32 cellular contexts compared by ENCODE assay signal in genomic region chr4:160869899-160870298, GRCh38.
DNase-seq lines count a peak whose midpoint lies in the region; ATAC-seq, FAIRE-seq and TF ChIP-seq lines count a peak whose summit lies in the region.
"Had no signal": no experiment of that assay in that cellular context is flagged by ENCODE, and none has a peak within 500 bp of the region (broad histone marks: within the 10 kb centered on the region; RNA-seq: fewer than 3 reads in every experiment).

No MANE protein-coding gene starts in this region.

- ATAC-seq in HepG2 (no peak), right lobe of liver (no peak), A549 (no peak), IMR-90 (ENCODE audit: low read depth) (no peak)
- ATAC-seq: CD8-positive, alpha-beta T cell had no signal

- no peak overlapping the region for H4K91ac ChIP-seq in IMR-90 (ENCODE audit: insufficient read depth, low read depth, low read length)

- no peaks in the 10 kb centered on the region for H4K20me1 ChIP-seq in HepG2 (ENCODE audit: insufficient read depth, low read length)
- H4K20me1 ChIP-seq in IMR-90 (ENCODE audit: insufficient read depth, low read length), result no peaks in the 10 kb centered on the region
- H4K20me1 ChIP-seq: BLaER1; BLaER1 treated with 17β-estradiol and CSF1 and Interleukin-3, amounts not matched to agents 10 nM and 100 nM had no signal

- intact Hi-C loops in HepG2 (cut with micrococcal nuclease; ENCODE audit: unreplicated experiment) (no loop called here), right lobe of liver (cut with DNase I) (no loop called here), IMR-90 (cut with micrococcal nuclease) (no loop called here), Caco-2 (cut with micrococcal nuclease; ENCODE audit: unreplicated experiment) (no loop called here)

- TF ChIP-seq EP300 in HepG2 (IDR thresholded peaks at IDR 0.05; ENCODE audit: low read depth in 2 of 2, low read length in 2 of 2) (no peak), HepG2 (CRISPR knock-in tag; IDR thresholded peaks at IDR 0.05; ENCODE audit: borderline replicate concordance) (no peak), A549 (IDR thresholded peaks at IDR 0.05) (no peak)

- H3K4me1 ChIP-seq in HepG2 (ENCODE audit: insufficient read depth, low read length) (peaks cover 14% of the 10 kb centered on the region), right lobe of liver (no peaks in the 10 kb centered on the region), A549 (no peaks in the 10 kb centered on the region), IMR-90 (ENCODE audit: control insufficient read depth, insufficient read depth, low read length) (no peaks in the 10 kb centered on the region), Caco-2 (no peaks in the 10 kb centered on the region)
- H3K4me1 ChIP-seq: BLaER1; BLaER1 treated with 17β-estradiol and CSF1 and Interleukin-3, amounts not matched to agents 10 nM and 100 nM had no signal

- no peaks in the 10 kb centered on the region for H3K27me3 ChIP-seq in HepG2 (ENCODE audit: control insufficient read depth in 1 of 2, insufficient read depth in 2 of 2, low read length in 2 of 2)
- no peaks in the 10 kb centered on the region for H3K27me3 ChIP-seq in right lobe of liver
- no peaks in the 10 kb centered on the region for H3K27me3 ChIP-seq in IMR-90 (ENCODE audit: control insufficient read depth, insufficient read depth, low read length)
- no peaks in the 10 kb centered on the region for H3K27me3 ChIP-seq in Caco-2 (replicated peaks; ENCODE audit: control insufficient read depth, insufficient read depth, low read length)
- H3K27me3 ChIP-seq: BE2C; BLaER1; BLaER1 treated with 17β-estradiol and CSF1 and Interleukin-3, amounts not matched to agents 10 nM and 100 nM had no signal

- H3K56ac ChIP-seq in IMR-90 (ENCODE audit: extremely low read depth, insufficient read depth, low read length), result no peak overlapping the region

- no peak overlapping the region for H3K4ac ChIP-seq in IMR-90 (ENCODE audit: low read depth, low read length)

- H3K9me1 ChIP-seq in IMR-90 (ENCODE audit: insufficient read depth, low read length), result no peaks in the 10 kb centered on the region

- no peak overlapping the region for H2AK9ac ChIP-seq in IMR-90 (replicated peaks; ENCODE audit: low read depth, low read length, poor library complexity)

- TF ChIP-seq RAD21 in HepG2 (CRISPR knock-in tag; IDR thresholded peaks at IDR 0.05), result no peak
- no peak for TF ChIP-seq RAD21 in A549 (conservative IDR thresholded peaks at IDR 0.05 in 1 of 2, IDR thresholded peaks at IDR 0.05 in 1 of 2)
- no peak for TF ChIP-seq RAD21 in IMR-90 (IDR thresholded peaks at IDR 0.05; ENCODE audit: low read length)

- no peaks in the 10 kb centered on the region for H3K36me3 Mint-ChIP-seq in Caco-2 (ENCODE audit: insufficient read depth, unreplicated experiment)
- H3K36me3 Mint-ChIP-seq: CD14-positive monocyte; CD4-positive, alpha-beta memory T cell; CD4-positive, CD25-positive, alpha-beta regulatory T cell; CD8-positive, alpha-beta memory T cell; CD8-positive, alpha-beta T cell had no signal

- no peak overlapping the region for H2BK20ac ChIP-seq in IMR-90 (ENCODE audit: low read depth, low read length)

- no peaks in the 10 kb centered on the region for H3K27me3 Mint-ChIP-seq in Caco-2 (ENCODE audit: insufficient read depth, unreplicated experiment)
- H3K27me3 Mint-ChIP-seq: B cell; CD4-positive, alpha-beta memory T cell; CD4-positive, alpha-beta T cell; CD4-positive, CD25-positive, alpha-beta regulatory T cell; CD8-positive, alpha-beta memory T cell had no signal

- H3K14ac ChIP-seq in IMR-90 (replicated peaks; ENCODE audit: low read depth, low read length), result no peak overlapping the region

- POLR2A ChIA-PET in HepG2 (lab: Yijun Ruan, JAX) (no interaction called here), A549 (lab: Yijun Ruan, JAX) (no interaction called here), IMR-90 (lab: Charles Lee; ENCODE audit: unreplicated experiment) (no interaction called here), Caco-2 (lab: Charles Lee) (no interaction called here), RWPE1 (lab: Yijun Ruan, JAX; ENCODE audit: low non-redundant PET) (no interaction called here)

- BruUV-seq in HepG2 (replicated peaks; lab: Mats Ljungman, UMichigan) (no TSS peak), IMR-90 (replicated peaks; lab: Mats Ljungman, UMichigan) (no TSS peak), Caco-2 (replicated peaks; lab: Mats Ljungman, UMichigan) (no TSS peak)

- H4K5ac ChIP-seq in IMR-90 (ENCODE audit: low read depth, low read length), result no peak overlapping the region

- H3K9ac ChIP-seq in HepG2 (ENCODE audit: insufficient read depth, low read depth, low read length) (no peak overlapping the region), IMR-90 (ENCODE audit: low read depth, low read length) (no peak overlapping the region)
- H3K9ac ChIP-seq: BLaER1; BLaER1 treated with 17β-estradiol and CSF1 and Interleukin-3, amounts not matched to agents 10 nM and 100 nM had no signal

- dilution Hi-C loops in IMR-90 (cut with HindIII; ENCODE audit: low sequenced_read_pairs, unreplicated experiment), result no loop called here

- no peak for TF ChIP-seq CTCF in HepG2 (CRISPR knock-in tag; IDR thresholded peaks at IDR 0.05)
- TF ChIP-seq CTCF in right lobe of liver (IDR thresholded peaks at IDR 0.05), result no peak
- no peak for TF ChIP-seq CTCF in A549 (IDR thresholded peaks at IDR 0.05)
- TF ChIP-seq CTCF in IMR-90 (conservative IDR thresholded peaks at IDR 0.05; ENCODE audit: low read depth, low read length), result no peak
- no peak for TF ChIP-seq CTCF in Caco-2 (IDR thresholded peaks at IDR 0.05; ENCODE audit: insufficient read depth in 1 of 2, low read depth in 1 of 2, low read length in 1 of 2, severe bottlenecking in 1 of 2, unreplicated experiment in 1 of 2)
- no peak for TF ChIP-seq CTCF in RWPE1 (conservative IDR thresholded peaks at IDR 0.05; ENCODE audit: low read depth)

- in situ Hi-C loops in HepG2 (cut with HindIII; ENCODE audit: extremely low pct_ligation_motif_present, low pct_unique_long_range_greater_than_20kb), result no loop called here
- in situ Hi-C loops in IMR-90 (cut with MboI; ENCODE audit: low sequenced_read_pairs), result no loop called here

- H3K23ac ChIP-seq in IMR-90 (ENCODE audit: low read depth, low read length), result no peak overlapping the region

- H3K4me3 ChIP-seq in HepG2 (replicated peaks in 1 of 3; ENCODE audit: insufficient read depth in 1 of 3, low read depth in 2 of 3, low read length in 3 of 3), result no peak overlapping the region
- no peak overlapping the region for H3K4me3 ChIP-seq in right lobe of liver
- no peak overlapping the region for H3K4me3 ChIP-seq in A549
- H3K4me3 ChIP-seq in IMR-90 (ENCODE audit: insufficient read depth, low read depth, low read length), result no peak overlapping the region
- H3K4me3 ChIP-seq in Caco-2 (ENCODE audit: low read depth, low read length), result no peak overlapping the region
- H3K4me3 ChIP-seq: BLaER1; BLaER1 treated with 17β-estradiol and CSF1 and Interleukin-3, amounts not matched to agents 10 nM and 100 nM had no signal

- H2AFZ ChIP-seq in HepG2 (ENCODE audit: low read length) (no peak overlapping the region), IMR-90 (replicated peaks; ENCODE audit: low read length, poor library complexity) (no peak overlapping the region)

- no peak overlapping the region for H2AK5ac ChIP-seq in IMR-90 (ENCODE audit: low read depth, low read length)

- no peak overlapping the region for H3K27ac ChIP-seq in HepG2 (ENCODE audit: extremely low read length, insufficient read depth, low read length)
- H3K27ac ChIP-seq in right lobe of liver, result no peak overlapping the region
- no peak overlapping the region for H3K27ac ChIP-seq in A549
- no peak overlapping the region for H3K27ac ChIP-seq in IMR-90 (ENCODE audit: insufficient read depth, low read length)
- H3K27ac ChIP-seq in RWPE1, result no peak overlapping the region
- H3K27ac ChIP-seq: 22Rv1; BLaER1; BLaER1 treated with 17β-estradiol and CSF1 and Interleukin-3, amounts not matched to agents 10 nM and 100 nM; C4-2B had no signal

- FAIRE-seq in HepG2 (lab: Jason Lieb, UNC) (no peak), A549 (lab: Jason Lieb, UNC) (no peak)
- FAIRE-seq: D721Med had no signal

- H3K4me2 ChIP-seq in HepG2 (ENCODE audit: low read depth, low read length) (no peak overlapping the region), A549 (no peak overlapping the region), IMR-90 (ENCODE audit: low read depth, low read length) (no peak overlapping the region)
- H3K4me2 ChIP-seq: BLaER1; BLaER1 treated with 17β-estradiol and CSF1 and Interleukin-3, amounts not matched to agents 10 nM and 100 nM had no signal

- CTCF ChIA-PET in HepG2 (lab: Yijun Ruan, JAX; ENCODE audit: low intra/inter-chr PET ratio, low total read pairs), result no interaction called here
- CTCF ChIA-PET in A549 (lab: Yijun Ruan, JAX), result no interaction called here
- CTCF ChIA-PET in IMR-90 (lab: Yijun Ruan, JAX), result no interaction called here
- CTCF ChIA-PET in Caco-2 (lab: Charles Lee), result no interaction called here
- CTCF ChIA-PET in RWPE1 (lab: Yijun Ruan, JAX), result interaction anchor here (0.5 to 0.6 kb wide), 2 partner anchors 27 to 589 kb away, joined by 3 read pairs; no protein-coding TSS in a partner anchor

- no peaks in the 10 kb centered on the region for H3K9me3 ChIP-seq in HepG2 (ENCODE audit: low read length)
- H3K9me3 ChIP-seq in right lobe of liver, result no peaks in the 10 kb centered on the region
- H3K9me3 ChIP-seq in A549, result no peaks in the 10 kb centered on the region
- H3K9me3 ChIP-seq in IMR-90 (ENCODE audit: control insufficient read depth, insufficient read depth, low read length), result peaks cover 2% of the 10 kb centered on the region; the same call in 1 of the 2 replicates
- H3K9me3 ChIP-seq in Caco-2, result no peaks in the 10 kb centered on the region
- H3K9me3 ChIP-seq: BE2C; BLaER1; BLaER1 treated with 17β-estradiol and CSF1 and Interleukin-3, amounts not matched to agents 10 nM and 100 nM had no signal

- no peak overlapping the region for H2BK15ac ChIP-seq in IMR-90 (ENCODE audit: low read depth, low read length)

- no peak overlapping the region for H2BK5ac ChIP-seq in IMR-90 (ENCODE audit: low read depth, low read length, poor library complexity, severe bottlenecking)

- no peaks in the 10 kb centered on the region for H3K79me2 ChIP-seq in HepG2 (ENCODE audit: insufficient read depth, low read length)

- no peak for DNase-seq in HepG2 (ENCODE audit: low spot score)
- no peak for DNase-seq in right lobe of liver
- no peak for DNase-seq in A549 (ENCODE audit: low read depth in 1 of 2, low spot score in 1 of 2)
- no peak for DNase-seq in IMR-90
- no peak for DNase-seq in Caco-2
- DNase-seq in RWPE1 (ENCODE audit: low spot score), result no peak
- DNase-seq: 8988T; ACHN; AML-193; BE2C; C1 segment of cervical spinal cord; Calu3; CD4-positive, alpha-beta memory T cell; CD4-positive, alpha-beta T cell; CD4-positive, CD25-positive, alpha-beta regulatory T cell; CD8-positive, alpha-beta memory T cell; CD8-positive, alpha-beta T cell; COR-L47; DMS 273 treated with DMSO at 0.1 percent for 48 hours; DMS153; DMS53; DMS79; DMS79 treated with DMSO at 0.1 percent for 48 hours; DND-41; EL had no signal

- no peak overlapping the region for H3K18ac ChIP-seq in IMR-90 (ENCODE audit: low read depth, low read length)

- no peak overlapping the region for H3K27ac Mint-ChIP-seq in Caco-2 (ENCODE audit: unreplicated experiment)
- H3K27ac Mint-ChIP-seq: B cell; CD14-positive monocyte; CD4-positive, alpha-beta memory T cell; CD4-positive, alpha-beta T cell; CD4-positive, CD25-positive, alpha-beta regulatory T cell; CD8-positive, alpha-beta memory T cell; CD8-positive, alpha-beta T cell had no signal

- no peaks in the 10 kb centered on the region for H3K9me3 Mint-ChIP-seq in Caco-2 (ENCODE audit: unreplicated experiment)

- H3K4me3 Mint-ChIP-seq in Caco-2 (ENCODE audit: unreplicated experiment), result no peak overlapping the region
- H3K4me3 Mint-ChIP-seq: B cell; CD14-positive monocyte; CD4-positive, alpha-beta memory T cell; CD4-positive, alpha-beta T cell; CD4-positive, CD25-positive, alpha-beta regulatory T cell; CD8-positive, alpha-beta memory T cell; CD8-positive, alpha-beta T cell had no signal

- H3K79me1 ChIP-seq in IMR-90 (ENCODE audit: low read depth in 1 of 2, low read length in 2 of 2), result no peaks in the 10 kb centered on the region

- H3K36me3 ChIP-seq in HepG2 (replicated peaks in 1 of 2; ENCODE audit: control insufficient read depth in 1 of 2, insufficient read depth in 2 of 2, low read length in 2 of 2) (no peaks in the 10 kb centered on the region), right lobe of liver (no peaks in the 10 kb centered on the region), IMR-90 (ENCODE audit: control insufficient read depth, insufficient read depth, low read length) (no peaks in the 10 kb centered on the region), Caco-2 (ENCODE audit: control insufficient read depth, insufficient read depth, low read length) (no peaks in the 10 kb centered on the region)
- H3K36me3 ChIP-seq: BE2C; BLaER1; BLaER1 treated with 17β-estradiol and CSF1 and Interleukin-3, amounts not matched to agents 10 nM and 100 nM had no signal

- no peaks in the 10 kb centered on the region for H3K4me1 Mint-ChIP-seq in Caco-2 (ENCODE audit: low read depth, unreplicated experiment)
- H3K4me1 Mint-ChIP-seq: B cell; CD14-positive monocyte; CD4-positive, alpha-beta memory T cell; CD4-positive, CD25-positive, alpha-beta regulatory T cell; CD8-positive, alpha-beta memory T cell had no signal

- H4K8ac ChIP-seq in IMR-90 (ENCODE audit: low read depth in 2 of 2, low read length in 2 of 2), result no peak overlapping the region

- no peak overlapping the region for H2BK120ac ChIP-seq in IMR-90 (ENCODE audit: low read depth, low read length)

- TF ChIP-seq POLR2A in HepG2 (IDR thresholded peaks at IDR 0.05; ENCODE audit: insufficient read depth in 1 of 2, low read depth in 2 of 2, low read length in 2 of 2) (no peak), right lobe of liver (IDR thresholded peaks at IDR 0.05) (no peak), A549 (IDR thresholded peaks at IDR 0.05; ENCODE audit: low read length) (no peak), IMR-90 (IDR thresholded peaks at IDR 0.05; ENCODE audit: low read depth, low read length) (no peak)

Comparison
In these comparisons a context has a peak if more than half of its experiments do, and no peak if none do; other contexts are left out.
1. Of the 38 proteins assayed by ChIP-seq in both HepG2 and A549: peak only in HepG2: none; only in A549: none; in both: MAFK; in neither: 37.